14 cellular contexts compared by ENCODE assay signal in genomic region chr6:5580736-5581568, GRCh38.
DNase-seq lines count a peak whose midpoint lies in the region; ATAC-seq and TF ChIP-seq lines count a peak whose summit lies in the region.
"Had no signal": no experiment of that assay in that cellular context is flagged by ENCODE, and none has a peak within 500 bp of the region (broad histone marks: within the 10 kb centered on the region; RNA-seq: fewer than 3 reads in every experiment).

No MANE protein-coding gene starts in this region.

- H3K9me3 ChIP-seq in psoas muscle = peaks cover 5% of the 10 kb centered on the region

- no peaks in the 10 kb centered on the region for H3K27me3 Mint-ChIP-seq in T-helper 1 cell treated with Interleukin-12 subunit alpha and Interleukin-12 subunit beta and Interleukin-4 antibody, amounts not matched to agents 30 μg/mL and 1 μg/mL, for 36 hours (ENCODE audit: low read depth)
- no peaks in the 10 kb centered on the region for H3K27me3 Mint-ChIP-seq in activated T-cell treated with anti-CD3 and anti-CD28 coated beads, Interleukin-2, amount 50 U/mL, for 4 hours (ENCODE audit: low read depth)

- intact Hi-C loops in psoas muscle (cut with DNase I) = no loop called here

- 48 to 56% (median 51%) methylated on average over 12 of the region's 12 CpGs for WGBS in psoas muscle, 3 donors

- no peak for DNase-seq in T-helper 1 cell
- DNase-seq in GM20000 (ENCODE audit: low spot score) = peak; percentile 12
- no peak for DNase-seq in activated T-cell treated with anti-CD3 and anti-CD28 coated beads, Interleukin-2, amount 50 U/mL, for 4 hours
- DNase-seq in psoas muscle = no peak
- DNase-seq: DMS 273 treated with DMSO at 0.1 percent for 48 hours; effector CD4-positive, alpha-beta T cell; mesenchymal stem cell; NCI-H1930; stimulated activated CD4-positive, alpha-beta T cell treated with anti-CD3 and anti-CD28 coated beads, Interleukin-12 subunit alpha, Interleukin-12 subunit beta, amount 100 ng/mL, for 4 hours; transverse colon had no signal

- ATAC-seq in activated T-cell treated with anti-CD3 and anti-CD28 coated beads, Interleukin-2, amount 50 U/mL, for 4 hours = peak; percentile 66 to 74
- ATAC-seq in psoas muscle (no peak), HG03039 (IDR thresholded peaks at IDR 0.05; ENCODE audit: unreplicated experiment) (no peak), GM21526 (IDR thresholded peaks at IDR 0.05; ENCODE audit: low FRiP score, unreplicated experiment) (no peak), GM18520 (IDR thresholded peaks at IDR 0.05; ENCODE audit: unreplicated experiment) (no peak)

- no peak overlapping the region for H3K27ac Mint-ChIP-seq in T-helper 1 cell treated with Interleukin-12 subunit alpha and Interleukin-12 subunit beta and Interleukin-4 antibody, amounts not matched to agents 30 μg/mL and 1 μg/mL, for 36 hours

- H3K4me3 ChIP-seq in psoas muscle = peak overlapping the region; percentile 44
- H3K4me3 ChIP-seq: transverse colon had no signal

- H3K36me3 Mint-ChIP-seq in T-helper 1 cell treated with Interleukin-12 subunit alpha and Interleukin-12 subunit beta and Interleukin-4 antibody, amounts not matched to agents 30 μg/mL and 1 μg/mL, for 36 hours (ENCODE audit: low read depth) = peaks cover 4% of the 10 kb centered on the region
- no peaks in the 10 kb centered on the region for H3K36me3 Mint-ChIP-seq in activated T-cell treated with anti-CD3 and anti-CD28 coated beads, Interleukin-2, amount 50 U/mL, for 4 hours (ENCODE audit: insufficient read depth)

- H3K36me3 ChIP-seq in psoas muscle (ENCODE audit: insufficient read depth in 1 of 2, low read depth in 1 of 2) = no peaks in the 10 kb centered on the region
- H3K36me3 ChIP-seq: transverse colon had no signal

- no peaks in the 10 kb centered on the region for H3K27me3 ChIP-seq in psoas muscle (ENCODE audit: insufficient read depth in 3 of 3, low read length in 2 of 3)
- H3K27me3 ChIP-seq: transverse colon had no signal

- no peak overlapping the region for H3K27ac ChIP-seq in psoas muscle
- H3K27ac ChIP-seq: transverse colon had no signal

- H3K9me3 Mint-ChIP-seq in T-helper 1 cell treated with Interleukin-12 subunit alpha and Interleukin-12 subunit beta and Interleukin-4 antibody, amounts not matched to agents 30 μg/mL and 1 μg/mL, for 36 hours = peaks cover 8% of the 10 kb centered on the region
- peaks cover 5% of the 10 kb centered on the region for H3K9me3 Mint-ChIP-seq in activated T-cell treated with anti-CD3 and anti-CD28 coated beads, Interleukin-2, amount 50 U/mL, for 4 hours

- H3K4me1 ChIP-seq in psoas muscle = peaks cover 5% of the 10 kb centered on the region
- H3K4me1 ChIP-seq: transverse colon had no signal

- TF ChIP-seq CTCF in GM20000 (IDR thresholded peaks at IDR 0.05; ENCODE audit: extremely low read depth, missing control alignments) = no peak
- no peak for TF ChIP-seq CTCF in psoas muscle (IDR thresholded peaks at IDR 0.05)

- H3K4me3 Mint-ChIP-seq in T-helper 1 cell treated with Interleukin-12 subunit alpha and Interleukin-12 subunit beta and Interleukin-4 antibody, amounts not matched to agents 30 μg/mL and 1 μg/mL, for 36 hours = peak overlapping the region; percentile 0
- H3K4me3 Mint-ChIP-seq in activated T-cell treated with anti-CD3 and anti-CD28 coated beads, Interleukin-2, amount 50 U/mL, for 4 hours = no peak overlapping the region

- peaks cover 6% of the 10 kb centered on the region for H3K4me1 Mint-ChIP-seq in T-helper 1 cell treated with Interleukin-12 subunit alpha and Interleukin-12 subunit beta and Interleukin-4 antibody, amounts not matched to agents 30 μg/mL and 1 μg/mL, for 36 hours (ENCODE audit: low read depth)
- H3K4me1 Mint-ChIP-seq in activated T-cell treated with anti-CD3 and anti-CD28 coated beads, Interleukin-2, amount 50 U/mL, for 4 hours (ENCODE audit: low read depth) = peaks cover 11% of the 10 kb centered on the region

Comparison
In these comparisons a context has a peak if more than half of its experiments do, and no peak if none do; other contexts are left out.
1. ATAC-seq: peak in activated T-cell treated with anti-CD3 and anti-CD28 coated beads, Interleukin-2, amount 50 U/mL, for 4 hours (2 of 2); none in psoas muscle (0 of 4), HG03039 (single experiment), GM21526 (single experiment) and GM18520 (single experiment).